ENCODE assay signal across 8 cellular contexts in the genomic region with DNA sequence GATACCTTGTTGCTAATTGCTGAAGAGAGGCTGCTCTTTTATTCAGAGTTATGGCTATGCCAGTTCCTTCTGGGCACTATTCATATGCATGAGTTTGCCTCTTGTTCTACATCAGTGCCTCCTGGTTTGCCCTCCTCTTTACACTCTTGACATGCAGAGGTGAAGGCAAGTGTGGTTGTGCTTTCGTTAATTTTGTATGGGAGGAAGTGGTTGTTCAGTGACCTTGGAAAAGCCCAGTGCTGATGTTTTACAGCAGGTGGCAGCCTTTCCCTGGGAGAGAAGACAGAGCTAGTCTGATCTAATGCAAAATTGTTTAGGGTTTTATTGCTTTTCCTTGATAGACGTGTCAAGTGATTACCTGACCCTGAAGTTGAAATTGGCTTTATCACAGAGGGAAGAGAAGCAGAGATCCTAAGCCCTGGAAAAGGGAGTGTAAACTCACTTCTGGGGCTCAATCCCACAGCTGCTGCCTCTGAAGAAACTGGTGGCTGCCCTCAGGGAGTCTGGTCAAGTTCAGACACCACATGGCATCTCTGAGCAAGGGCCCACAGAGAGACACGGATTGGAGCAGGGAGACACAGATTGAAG. TPM values are rescaled to one million over a fixed set of nuclear protein-coding genes. Genes with fewer than 3 reads are reported as not detected.
DNase-seq lines count a peak whose midpoint lies in the region; ATAC-seq lines count a peak whose summit lies in the region.

No MANE protein-coding gene starts in this region.

- ATAC-seq in GM18907 (IDR thresholded peaks at IDR 0.05; ENCODE audit: unreplicated experiment), result peak; percentile 89
- ATAC-seq in HG03159 (IDR thresholded peaks at IDR 0.05; ENCODE audit: unreplicated experiment), result peak; percentile 67
- ATAC-seq in left lobe of liver, result peak; percentile 99

- peak; percentile 64 to 65 for DNase-seq in AML-193 (lab: John Stamatoyannopoulos, UW)
- peak; percentile 63 for DNase-seq in NCI-H345 treated with DMSO at 0.1 percent for 48 hours (lab: John Stamatoyannopoulos, UW; ENCODE audit: unreplicated experiment)
- peak; percentile 44 for DNase-seq in activated CD4-positive, CD25-positive, alpha-beta regulatory T cell treated with anti-CD3 and anti-CD28 coated beads, Interleukin-2, amount 50 U/mL, for 72 hours
- peak; percentile 69 for DNase-seq in central memory CD4-positive, alpha-beta T cell
- peak; percentile 59 for DNase-seq in left lobe of liver (ENCODE audit: low spot score)
- DNase-seq in stimulated activated CD4-positive, alpha-beta T cell treated with anti-CD3 and anti-CD28 coated beads, TNF-alpha, amount 100 ng/mL, for 4 hours (ENCODE audit: low read depth in 3 of 3), result peak; percentile 27 to 53 (median 51)

RNA-seq across cellular contexts. Expression of gene VPS54, which starts 30.5 kb away (rescaled TPM):
- 12.3 TPM for total RNA-seq in left lobe of liver

Comparison
In these comparisons a context has a peak if more than half of its experiments do, and no peak if none do; other contexts are left out.
1. Peak in every context shown above with its lines: DNase-seq and ATAC-seq.